ENCODE assay signal across 14 cellular contexts in the genomic region with DNA sequence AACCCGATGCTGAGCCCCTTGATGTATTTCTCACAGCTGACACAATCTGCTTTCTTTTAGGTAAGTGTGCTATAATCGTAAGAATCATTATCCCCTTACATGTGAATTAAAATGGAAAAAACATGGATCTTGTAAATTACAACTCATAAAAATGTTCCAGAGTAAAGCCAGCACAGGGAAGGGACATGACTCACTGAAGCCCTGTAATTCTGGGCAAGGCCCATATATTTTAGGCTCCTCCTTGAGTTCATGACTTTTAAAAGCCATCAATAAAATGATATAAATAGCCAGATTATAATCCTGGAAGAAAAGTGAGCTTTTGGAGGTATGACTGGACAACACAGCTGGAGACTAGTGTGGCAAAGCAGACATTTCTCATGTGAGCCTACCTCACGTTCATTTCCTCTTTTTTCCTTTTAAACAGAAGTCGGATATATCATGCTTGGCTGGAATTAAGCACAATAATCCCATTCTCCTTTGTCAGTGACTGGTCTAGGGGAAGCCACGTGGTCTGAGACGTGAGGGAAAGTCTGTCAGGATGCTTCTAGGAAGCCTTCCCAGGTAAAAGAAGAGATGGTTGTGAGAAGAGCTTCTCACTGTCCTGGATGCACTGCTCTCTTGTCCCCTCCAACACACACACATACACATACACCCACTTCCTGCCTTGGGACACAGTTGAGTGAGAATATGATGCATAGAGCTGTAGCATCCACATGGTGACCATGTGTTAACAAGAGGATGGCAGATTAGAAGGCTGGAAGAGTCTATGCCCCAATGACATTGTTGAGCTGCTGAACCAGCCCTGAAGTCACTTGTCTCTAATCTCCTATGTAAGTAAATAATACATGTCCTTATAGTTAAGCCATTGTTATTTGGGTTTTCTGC.
DNase-seq lines count a peak whose midpoint lies in the region; ATAC-seq, FAIRE-seq and TF ChIP-seq lines count a peak whose summit lies in the region.
"Had no signal": no experiment of that assay in that cellular context is flagged by ENCODE, and none has a peak within 500 bp of the region (broad histone marks: within the 10 kb centered on the region; RNA-seq: fewer than 3 reads in every experiment).

No MANE protein-coding gene starts in this region.

- no peak overlapping the region for H2AFZ ChIP-seq in HCT116 (ENCODE audit: low read depth, low read length, poor library complexity, severe bottlenecking)
- H2AFZ ChIP-seq in astrocyte (ENCODE audit: low read depth, low read length), result no peak overlapping the region

- no peaks in the 10 kb centered on the region for H3K9me2 ChIP-seq in HCT116 (ENCODE audit: insufficient read depth)

- H3K27ac Mint-ChIP-seq in astrocyte (ENCODE audit: unreplicated experiment), result no peak overlapping the region
- H3K27ac Mint-ChIP-seq: activated T-helper 1 cell treated with anti-CD3 and anti-CD28 coated beads, Interleukin-12 subunit alpha, Interleukin-12 subunit beta, Interleukin-2, Interleukin-4 antibody, amounts not matched to agents 30 ng/mL and 10 ng/mL and 1 ng/mL, durations not matched to agents 14 hours and 24 hours and 36 hours; natural killer cell had no signal

- peaks cover 12% of the 10 kb centered on the region for H3K4me1 Mint-ChIP-seq in astrocyte (ENCODE audit: low read depth, unreplicated experiment)

- H3K9me3 Mint-ChIP-seq in astrocyte (ENCODE audit: unreplicated experiment), result peaks cover 3% of the 10 kb centered on the region
- H3K9me3 Mint-ChIP-seq: natural killer cell had no signal

- TF ChIP-seq CTCF in HCT116 (IDR thresholded peaks at IDR 0.05 in 2 of 3, conservative IDR thresholded peaks at IDR 0.05 in 1 of 3; ENCODE audit: borderline replicate concordance in 1 of 3, insufficient read depth in 1 of 3, low read depth in 2 of 3, low read length in 2 of 3), result no peak
- TF ChIP-seq CTCF in astrocyte (IDR thresholded peaks at IDR 0.05; ENCODE audit: insufficient read depth, low read depth, low read length), result no peak

- H3K9ac ChIP-seq in HCT116 (ENCODE audit: low read length) (no peak overlapping the region), astrocyte (ENCODE audit: low read length) (no peak overlapping the region), subcutaneous abdominal adipose tissue (ENCODE audit: low read length in 5 of 5) (peak overlapping the region in 1 of 5 donors; percentile 16)

- RAD21 ChIA-PET in HCT116 (lab: Charles Lee; ENCODE audit: low non-redundant PET in 1 of 2, low total read pairs in 2 of 2, uncharacterized antibody in 2 of 2, unreplicated experiment in 2 of 2), result no interaction called here

- CTCF ChIA-PET in HCT116 (lab: Charles Lee), result no interaction called here

- H3K36me3 ChIP-seq in HCT116 (ENCODE audit: control insufficient read depth in 1 of 2, insufficient read depth in 2 of 2, low read length in 2 of 2), result no peaks in the 10 kb centered on the region
- no peaks in the 10 kb centered on the region for H3K36me3 ChIP-seq in astrocyte (ENCODE audit: insufficient read depth, low read length)
- H3K36me3 ChIP-seq in subcutaneous abdominal adipose tissue (ENCODE audit: control insufficient read depth in 5 of 5, insufficient read depth in 5 of 5, low read length in 5 of 5), result no peaks in the 10 kb centered on the region

- POLR2A ChIA-PET in HCT116 (lab: Charles Lee), result no interaction called here

- H3K27me3 Mint-ChIP-seq in astrocyte (ENCODE audit: low read depth, unreplicated experiment), result no peaks in the 10 kb centered on the region

- H3K27me3 ChIP-seq in HCT116 (ENCODE audit: insufficient read depth, low read length) (no peaks in the 10 kb centered on the region), astrocyte (ENCODE audit: insufficient read depth, low read length) (no peaks in the 10 kb centered on the region), subcutaneous abdominal adipose tissue (ENCODE audit: control insufficient read depth in 5 of 5, insufficient read depth in 4 of 5, low read length in 5 of 5) (no peaks in the 10 kb centered on the region)

- no peaks in the 10 kb centered on the region for H3K79me2 ChIP-seq in HCT116 (ENCODE audit: insufficient read depth, low read length)
- H3K79me2 ChIP-seq in astrocyte (ENCODE audit: insufficient read depth, low read length), result no peaks in the 10 kb centered on the region

- peaks cover 5 to 15% of the 10 kb centered on the region in 2 experiments; a peak in 3 of 4 replicates for H3K4me1 ChIP-seq in HCT116 (ENCODE audit: control insufficient read depth in 1 of 2, insufficient read depth in 2 of 2, low read length in 2 of 2)
- H3K4me1 ChIP-seq in astrocyte (ENCODE audit: insufficient read depth, low read length), result peaks cover 12% of the 10 kb centered on the region
- peaks cover 0 to 13% (median 3%) of the 10 kb centered on the region in 5 donors for H3K4me1 ChIP-seq in subcutaneous abdominal adipose tissue (ENCODE audit: control insufficient read depth in 5 of 5, insufficient read depth in 5 of 5, low read length in 5 of 5)

- H3K36me3 Mint-ChIP-seq in astrocyte (ENCODE audit: low read depth, unreplicated experiment), result peaks cover 1% of the 10 kb centered on the region
- H3K36me3 Mint-ChIP-seq: natural killer cell had no signal

- H3K27ac ChIP-seq in HCT116 (ENCODE audit: low read depth, low read length) (no peak overlapping the region), astrocyte (ENCODE audit: low read depth, low read length) (peak overlapping the region; percentile 11), subcutaneous abdominal adipose tissue (ENCODE audit: low read depth, low read length) (peak overlapping the region; percentile 71)
- H3K27ac ChIP-seq: VCaP had no signal

- no TSS peak for BruUV-seq in HCT116 (replicated peaks; lab: Mats Ljungman, UMichigan)

- no peak for TF ChIP-seq RAD21 in HCT116 (IDR thresholded peaks at IDR 0.05; ENCODE audit: low read depth)

- TF ChIP-seq POLR2A in HCT116 (IDR thresholded peaks at IDR 0.05; ENCODE audit: borderline replicate concordance, extremely low read depth, insufficient read depth, insufficient read length), result no peak

- H3K4me3 Mint-ChIP-seq in astrocyte (ENCODE audit: unreplicated experiment), result no peak overlapping the region
- H3K4me3 Mint-ChIP-seq: activated T-helper 1 cell treated with anti-CD3 and anti-CD28 coated beads, Interleukin-12 subunit alpha, Interleukin-12 subunit beta, Interleukin-2, Interleukin-4 antibody, amounts not matched to agents 30 ng/mL and 10 ng/mL and 1 ng/mL, durations not matched to agents 14 hours and 24 hours and 36 hours; natural killer cell had no signal

- H3K9me3 ChIP-seq in HCT116 (ENCODE audit: control insufficient read depth in 1 of 2, insufficient read depth in 1 of 2, low read depth in 1 of 2, low read length in 2 of 2), result no peaks in the 10 kb centered on the region
- no peaks in the 10 kb centered on the region for H3K9me3 ChIP-seq in astrocyte (ENCODE audit: insufficient read depth, low read depth, low read length)
- no peaks in the 10 kb centered on the region for H3K9me3 ChIP-seq in subcutaneous abdominal adipose tissue (ENCODE audit: control insufficient read depth in 5 of 5, low read length in 5 of 5)

- no peak for ATAC-seq in HCT116
- no peak for ATAC-seq in GM18907 (IDR thresholded peaks at IDR 0.05; ENCODE audit: unreplicated experiment)
- ATAC-seq in GM21528 (IDR thresholded peaks at IDR 0.05; ENCODE audit: low FRiP score, unreplicated experiment), result no peak
- ATAC-seq: natural killer cell, Panc1 had no signal

- H3K4me2 ChIP-seq in HCT116 (ENCODE audit: low read length), result peak overlapping the region; percentile 29; the same call in 1 of the 2 replicates
- peak overlapping the region; percentile 23 for H3K4me2 ChIP-seq in astrocyte (ENCODE audit: low read length)

- DNase-seq in HCT116 (ENCODE audit: low read depth, low spot score), result no peak
- peak; percentile 43 for DNase-seq in astrocyte (ENCODE audit: low read depth)
- DNase-seq in iris pigment epithelial cell (ENCODE audit: low read depth), result peak; percentile 68
- no peak for DNase-seq in NCI-H2196 (lab: John Stamatoyannopoulos, UW; ENCODE audit: unreplicated experiment)
- no peak for DNase-seq in GF-D8 (lab: John Stamatoyannopoulos, UW)
- DNase-seq: GOT3, natural killer cell, NCI-H1417 had no signal

- H4K20me1 ChIP-seq in HCT116 (ENCODE audit: insufficient read depth) (no peaks in the 10 kb centered on the region), astrocyte (ENCODE audit: insufficient read depth, low read length) (no peaks in the 10 kb centered on the region)

- intact Hi-C loops in HCT116 (cut with micrococcal nuclease), result no loop called here

- H3K4me3 ChIP-seq in HCT116 (replicated peaks in 1 of 2; ENCODE audit: low read depth in 1 of 2, low read length in 2 of 2) (no peak overlapping the region), astrocyte (ENCODE audit: insufficient read depth, low read depth, low read length) (no peak overlapping the region), subcutaneous abdominal adipose tissue (ENCODE audit: low read depth in 1 of 5, low read length in 5 of 5) (no peak overlapping the region)

- peak; percentile 17 for FAIRE-seq in astrocyte (lab: Jason Lieb, UNC)

TF ChIP-seq in HCT116, 20 proteins besides CTCF, POLR2A, EP300 and RAD21:
- TF ChIP-seq CBX3 (IDR thresholded peaks at IDR 0.05; ENCODE audit: low read depth) (no peak), ELF1 (IDR thresholded peaks at IDR 0.05; ENCODE audit: borderline replicate concordance, low read depth) (no peak), EZH2phosphoT487 (IDR thresholded peaks at IDR 0.05; ENCODE audit: borderline replicate concordance) (no peak), SIN3A (IDR thresholded peaks at IDR 0.05; ENCODE audit: low read depth) (no peak), CEBPB (IDR thresholded peaks at IDR 0.05; ENCODE audit: low read depth) (no peak)
- TF ChIP-seq, protein P1, sequence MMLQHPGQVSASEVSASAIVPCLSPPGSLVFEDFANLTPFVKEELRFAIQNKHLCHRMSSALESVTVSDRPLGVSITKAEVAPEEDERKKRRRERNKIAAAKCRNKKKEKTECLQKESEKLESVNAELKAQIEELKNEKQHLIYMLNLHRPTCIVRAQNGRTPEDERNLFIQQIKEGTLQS (IDR thresholded peaks at IDR 0.05), result no peak

Comparison
In these comparisons a context has a peak if more than half of its experiments do, and no peak if none do; other contexts are left out.
1. DNase-seq: peak in astrocyte (single experiment) and iris pigment epithelial cell (single experiment); none in HCT116 (single experiment), NCI-H2196 (single experiment) and GF-D8 (single experiment).